21 cellular contexts compared by ENCODE assay signal in genomic region chr6:164290101-164290500, GRCh38.
A peak's percentile ranks its signal among the peaks of the same experiment; 100 is the strongest.
DNase-seq lines count a peak whose midpoint lies in the region; ATAC-seq, FAIRE-seq and TF ChIP-seq lines count a peak whose summit lies in the region.
"Had no signal": no experiment of that assay in that cellular context is flagged by ENCODE, and none has a peak within 500 bp of the region (broad histone marks: within the 10 kb centered on the region; RNA-seq: fewer than 3 reads in every experiment).

No MANE protein-coding gene starts in this region.

- TF ChIP-seq CTCF in H1 (IDR thresholded peaks at IDR 0.05; ENCODE audit: control extremely low read depth in 1 of 3, insufficient read depth in 1 of 3, low read depth in 1 of 3, low read length in 3 of 3) = no peak
- TF ChIP-seq CTCF in left lung (IDR thresholded peaks at IDR 0.05) = no peak
- no peak for TF ChIP-seq CTCF in heart left ventricle (IDR thresholded peaks at IDR 0.05)

- H3K36me3 ChIP-seq in H1 (ENCODE audit: control insufficient read depth in 2 of 4, insufficient read depth in 4 of 4, low read length in 3 of 4) (0 out of 8 replicates have a peak, but pooled peaks cover 0 to 2% (median 0%) of the 10 kb centered on the region in 4 experiments), left lung (no peaks in the 10 kb centered on the region), heart left ventricle (no peaks in the 10 kb centered on the region)
- H3K36me3 ChIP-seq: BE2C, BLaER1 had no signal

- 91% methylated on average over 3 of the region's 3 CpGs; no CpG with 5 or more reads in 1 of the 2 experiments for WGBS in H1 (ENCODE audit: extremely low coverage in 1 of 2, insufficient coverage in 1 of 2, insufficient read length in 1 of 2, insufficient replicate concordance in 2 of 2, low coverage in 1 of 2, low lambda C conversion rate in 2 of 2, missing lambda C conversion rate in 1 of 2), 2 experiments
- 85 to 98% (median 92%) methylated on average over 3 of the region's 3 CpGs for WGBS in heart left ventricle, 4 donors

- H3K27ac ChIP-seq in H1 (ENCODE audit: low read depth, low read length) = no peak overlapping the region
- H3K27ac ChIP-seq in left lung = no peak overlapping the region
- no peak overlapping the region for H3K27ac ChIP-seq in heart left ventricle
- H3K27ac ChIP-seq: BLaER1, C4-2B had no signal

- H3K27ac Mint-ChIP-seq in natural killer cell treated with Interleukin-12 subunit alpha and Interleukin-12 subunit beta and Interleukin-15 and Interleukin-18, amount 100 ng/mL, for 72 hours = no peak overlapping the region
- H3K27ac Mint-ChIP-seq: CD4-positive, alpha-beta T cell; CD8-positive, alpha-beta T cell had no signal

- H4K20me1 ChIP-seq in H1 (replicated peaks in 1 of 2; ENCODE audit: control insufficient read depth in 1 of 2, insufficient read depth in 2 of 2, low read length in 2 of 2) = no peaks in the 10 kb centered on the region
- H4K20me1 ChIP-seq: BLaER1 had no signal

- H3K18ac ChIP-seq in H1 (ENCODE audit: extremely low read depth, low read length) = no peak overlapping the region

- TF ChIP-seq POLR2A in H1 (IDR thresholded peaks at IDR 0.05; ENCODE audit: control extremely low read depth in 1 of 2, low read depth in 2 of 2, low read length in 2 of 2) (no peak), heart left ventricle (IDR thresholded peaks at IDR 0.05) (no peak)

- H2AFZ ChIP-seq in H1 (ENCODE audit: low read length) = no peak overlapping the region

- TF ChIP-seq EP300 in H1 (IDR thresholded peaks at IDR 0.05; ENCODE audit: borderline replicate concordance in 1 of 2, low read depth in 2 of 2, low read length in 2 of 2) = no peak

- no peak overlapping the region for H3K4ac ChIP-seq in H1 (replicated peaks; ENCODE audit: insufficient read length, low read depth, low read length)

- no peak overlapping the region for H4K8ac ChIP-seq in H1 (ENCODE audit: extremely low read depth, insufficient read depth, low read length)

- peaks cover 3% of the 10 kb centered on the region for H3K9me3 Mint-ChIP-seq in natural killer cell treated with Interleukin-12 subunit alpha and Interleukin-12 subunit beta and Interleukin-15 and Interleukin-18, amount 100 ng/mL, for 72 hours

- POLR2A ChIA-PET in H1 (lab: Charles Lee; ENCODE audit: partially characterized antibody) = no interaction called here

- H3K4me2 ChIP-seq in H1 (ENCODE audit: insufficient read depth in 1 of 2, low read depth in 2 of 2, low read length in 2 of 2) = no peak overlapping the region
- H3K4me2 ChIP-seq: BLaER1 had no signal

- H2BK12ac ChIP-seq in H1 (ENCODE audit: low read depth, low read length) = no peak overlapping the region

- no peak for FAIRE-seq in H1 (lab: Jason Lieb, UNC)
- FAIRE-seq: D721Med, GM12891, GM19239 had no signal

- CTCF ChIA-PET in H1 (lab: Charles Lee; ENCODE audit: partially characterized antibody) = no interaction called here

- H3K4me3 ChIP-seq in H1 (ENCODE audit: extremely low read depth in 1 of 4, insufficient read depth in 2 of 4, low read depth in 3 of 4, low read length in 4 of 4) (no peak overlapping the region), left lung (no peak overlapping the region), heart left ventricle (no peak overlapping the region)
- H3K4me3 ChIP-seq: BLaER1 had no signal

- H3K9ac ChIP-seq in H1 (replicated peaks in 1 of 4; ENCODE audit: extremely low read depth in 1 of 4, low read depth in 3 of 4, low read length in 3 of 4) = no peak overlapping the region
- H3K9ac ChIP-seq: BLaER1 had no signal

- ATAC-seq in natural killer cell treated with Interleukin-12 subunit alpha and Interleukin-12 subunit beta and Interleukin-15 and Interleukin-18, amount 100 ng/mL, for 72 hours = no peak
- no peak for ATAC-seq in left lung
- ATAC-seq in heart left ventricle = no peak
- ATAC-seq: CD8-positive, alpha-beta T cell had no signal

- H3K14ac ChIP-seq in H1 (ENCODE audit: insufficient read length) = no peak overlapping the region

- H3K79me2 ChIP-seq in H1 (ENCODE audit: control insufficient read depth in 1 of 2, insufficient read depth in 2 of 2, low read length in 2 of 2) = no peaks in the 10 kb centered on the region

- no peak overlapping the region for H3K56ac ChIP-seq in H1 (replicated peaks; ENCODE audit: insufficient read length, low read depth, low read length)

- H2BK5ac ChIP-seq in H1 (ENCODE audit: low read depth, low read length) = no peak overlapping the region

- H4K91ac ChIP-seq in H1 (replicated peaks; ENCODE audit: insufficient read length, low read length) = no peak overlapping the region

- DNase-seq in ELR (ENCODE audit: low read depth) (peak; percentile 1), M059J (ENCODE audit: low read depth) (peak; percentile 54), H1 (ENCODE audit: low read depth in 1 of 2, low spot score in 2 of 2) (no peak), cardiac septum (ENCODE audit: low spot score) (no peak), left lung (no peak), heart left ventricle (no peak)
- no peak for DNase-seq in natural killer cell treated with Interleukin-12 subunit alpha and Interleukin-12 subunit beta and Interleukin-15 and Interleukin-18, amount 100 ng/mL, for 72 hours (ENCODE audit: low spot score)
- DNase-seq: 8988T; ACHN; BE2C; Caco-2; Calu3; CD4-positive, alpha-beta T cell; CD8-positive, alpha-beta T cell; DMS79 treated with DMSO at 0.1 percent for 48 hours; GF-D8 had no signal

- H3K4me3 Mint-ChIP-seq in natural killer cell treated with Interleukin-12 subunit alpha and Interleukin-12 subunit beta and Interleukin-15 and Interleukin-18, amount 100 ng/mL, for 72 hours = no peak overlapping the region
- H3K4me3 Mint-ChIP-seq: CD4-positive, alpha-beta T cell; CD8-positive, alpha-beta T cell had no signal

- intact Hi-C loops in cardiac septum (cut with DNase I) = no loop called here
- intact Hi-C loops in left lung (cut with DNase I) = no loop called here
- intact Hi-C loops in heart left ventricle (cut with DNase I) = no loop called here

- H2BK120ac ChIP-seq in H1 (replicated peaks; ENCODE audit: low read depth, low read length) = no peak overlapping the region

- no peaks in the 10 kb centered on the region for H3K36me3 Mint-ChIP-seq in natural killer cell treated with Interleukin-12 subunit alpha and Interleukin-12 subunit beta and Interleukin-15 and Interleukin-18, amount 100 ng/mL, for 72 hours
- H3K36me3 Mint-ChIP-seq: CD8-positive, alpha-beta T cell had no signal

- H3K9me3 ChIP-seq in H1 (ENCODE audit: insufficient read depth in 2 of 2, low read depth in 1 of 2, low read length in 1 of 2) (peaks cover 3 to 4% of the 10 kb centered on the region in 2 experiments; a peak in 3 of 4 replicates), left lung (peaks cover 0 to 34% of the 10 kb centered on the region in 2 donors), heart left ventricle (peaks cover 0 to 29% (median 9%) of the 10 kb centered on the region in 12 donors)
- H3K9me3 ChIP-seq: BE2C, Caco-2 had no signal

- H2BK15ac ChIP-seq in H1 (ENCODE audit: low read length) = 0 out of 2 replicates have a peak overlapping the region, but pooled peaks have one; percentile 61

- no peak overlapping the region for H4K5ac ChIP-seq in H1 (ENCODE audit: insufficient read length, low read depth, low read length)

- H3K4me1 Mint-ChIP-seq in natural killer cell treated with Interleukin-12 subunit alpha and Interleukin-12 subunit beta and Interleukin-15 and Interleukin-18, amount 100 ng/mL, for 72 hours (ENCODE audit: low read depth in 2 of 2) = no peaks in the 10 kb centered on the region

- H2AK5ac ChIP-seq in H1 (ENCODE audit: low read depth, low read length) = no peak overlapping the region

- H3K27me3 ChIP-seq in H1 (replicated peaks in 1 of 4; ENCODE audit: control insufficient read depth in 3 of 4, extremely low read depth in 1 of 4, insufficient read depth in 3 of 4, low read length in 3 of 4) (no peaks in the 10 kb centered on the region), left lung (no peaks in the 10 kb centered on the region), heart left ventricle (no peaks in the 10 kb centered on the region)
- H3K27me3 ChIP-seq: BE2C, BLaER1 had no signal

- H2BK20ac ChIP-seq in H1 (ENCODE audit: low read length) = no peak overlapping the region

- H3K27me3 Mint-ChIP-seq in natural killer cell treated with Interleukin-12 subunit alpha and Interleukin-12 subunit beta and Interleukin-15 and Interleukin-18, amount 100 ng/mL, for 72 hours = no peaks in the 10 kb centered on the region
- H3K27me3 Mint-ChIP-seq: CD4-positive, alpha-beta T cell had no signal

- no peaks in the 10 kb centered on the region for H3K23me2 ChIP-seq in H1 (ENCODE audit: low read depth, low read length)

- TF ChIP-seq RAD21 in H1 (IDR thresholded peaks at IDR 0.05 in 1 of 2, conservative IDR thresholded peaks at IDR 0.05 in 1 of 2; ENCODE audit: low read depth in 2 of 2, low read length in 2 of 2) = no peak

- H3K4me1 ChIP-seq in H1 (replicated peaks in 1 of 4; ENCODE audit: control insufficient read depth in 3 of 4, insufficient read depth in 4 of 4, low read length in 3 of 4) (no peaks in the 10 kb centered on the region), left lung (no peaks in the 10 kb centered on the region), heart left ventricle (no peaks in the 10 kb centered on the region)
- H3K4me1 ChIP-seq: BE2C, Caco-2 had no signal

- no peaks in the 10 kb centered on the region for H3K79me1 ChIP-seq in H1 (ENCODE audit: low read depth, low read length)

- no peak overlapping the region for H3K23ac ChIP-seq in H1 (ENCODE audit: insufficient read length)

TF ChIP-seq in H1, 55 proteins besides CTCF, POLR2A, EP300 and RAD21:
- TF ChIP-seq RFX5 (IDR thresholded peaks at IDR 0.05; ENCODE audit: borderline replicate concordance, low read depth, low read length) (no peak), CTBP2 (IDR thresholded peaks at IDR 0.05; ENCODE audit: borderline replicate concordance, insufficient read depth, insufficient read length, low read length) (no peak), SUZ12 (IDR thresholded peaks at IDR 0.05; ENCODE audit: low read length) (no peak)

Comparison
In these comparisons a context has a peak if more than half of its experiments do, and no peak if none do; other contexts are left out.
1. DNase-seq: peak in ELR (single experiment) and M059J (single experiment); none in H1 (0 of 2), cardiac septum (single experiment), natural killer cell treated with Interleukin-12 subunit alpha and Interleukin-12 subunit beta and Interleukin-15 and Interleukin-18, amount 100 ng/mL, for 72 hours (single experiment), left lung (0 of 2) and heart left ventricle (0 of 5).